ENCODE assay signal across 23 cellular contexts in the genomic region with DNA sequence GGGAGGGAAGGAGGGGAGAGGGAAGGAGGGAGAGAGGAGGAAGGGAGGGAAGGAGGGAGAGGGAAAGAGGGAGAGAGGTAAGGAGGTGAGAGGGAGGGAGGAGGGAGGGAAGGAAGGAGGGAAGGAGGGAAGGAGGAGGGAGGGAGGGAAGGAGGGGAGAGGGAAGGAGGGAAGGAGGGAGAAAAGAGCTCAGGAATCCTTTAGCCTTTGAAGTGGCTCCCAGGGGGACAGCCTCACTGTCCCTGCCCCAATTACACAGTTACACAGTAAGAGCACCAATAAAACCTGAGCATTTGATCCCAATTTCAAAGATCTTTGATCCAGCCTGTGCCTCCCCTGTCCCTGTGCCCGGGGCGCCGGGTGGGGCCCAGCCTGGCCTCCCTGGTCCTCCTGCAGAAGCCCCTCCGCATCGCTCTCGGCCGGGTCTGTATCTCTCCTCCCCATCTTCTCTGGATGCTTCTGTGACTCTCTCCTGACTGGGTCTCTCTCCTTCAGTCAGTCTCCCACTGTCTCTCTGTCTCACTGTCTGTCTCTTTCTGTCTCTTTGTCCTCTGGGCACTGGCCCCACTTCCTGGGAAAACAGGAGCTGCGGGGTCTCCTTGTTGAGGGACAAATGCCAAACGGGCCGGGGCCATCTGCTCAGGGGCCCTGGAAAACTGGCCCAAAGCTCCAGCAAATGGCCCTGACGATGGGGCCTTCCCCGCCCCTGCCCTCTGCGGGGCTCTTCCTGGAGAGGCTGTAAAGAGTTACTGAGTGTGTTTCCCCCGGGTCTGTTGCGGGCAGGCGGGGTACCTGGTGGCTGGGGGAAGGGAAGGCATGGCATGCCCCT. TPM values are rescaled to one million over a fixed set of nuclear protein-coding genes. Genes with fewer than 3 reads are reported as not detected.
DNase-seq lines count a peak whose midpoint lies in the region; FAIRE-seq and TF ChIP-seq lines count a peak whose summit lies in the region.
"Had no signal": no experiment of that assay in that cellular context is flagged by ENCODE, and none has a peak within 500 bp of the region (broad histone marks: within the 10 kb centered on the region; RNA-seq: fewer than 3 reads in every experiment).

No MANE protein-coding gene starts in this region.

- 0 out of 22 replicates have a peak overlapping the region, but pooled peaks of 1 of the 11 experiments have one; percentile 2 for H3K27ac ChIP-seq in BLaER1 treated with 17β-estradiol and CSF1 and Interleukin-3, amounts not matched to agents 10 nM and 100 nM
- H3K27ac ChIP-seq in WERI-Rb-1, result peak overlapping the region; percentile 14; the same call in 1 of the 2 replicates
- H3K27ac ChIP-seq: right atrium auricular region, suprapubic skin, vagina had no signal

- H3K9ac ChIP-seq in BLaER1 treated with 17β-estradiol and CSF1 and Interleukin-3, amounts not matched to agents 10 nM and 100 nM, result peak overlapping the region in 4 of 11 experiments; percentile 0 to 41 (median 20); a peak in 4 of 22 replicates
- H3K9ac ChIP-seq: SK-N-SH had no signal

- no peak overlapping the region for H3K4me3 ChIP-seq in BLaER1 treated with 17β-estradiol and CSF1 and Interleukin-3, amounts not matched to agents 10 nM and 100 nM
- no peak overlapping the region for H3K4me3 ChIP-seq in WERI-Rb-1 (ENCODE audit: low read depth, low read length)
- H3K4me3 ChIP-seq: right atrium auricular region, suprapubic skin, vagina had no signal

- H3K36me3 ChIP-seq in BLaER1 treated with 17β-estradiol and CSF1 and Interleukin-3, amounts not matched to agents 10 nM and 100 nM, result no peaks in the 10 kb centered on the region
- no peaks in the 10 kb centered on the region for H3K36me3 ChIP-seq in WERI-Rb-1
- H3K36me3 ChIP-seq: right atrium auricular region, suprapubic skin, vagina had no signal

- peaks cover 0 to 10% (median 0%) of the 10 kb centered on the region in 11 experiments; a peak in 1 of 22 replicates for H4K20me1 ChIP-seq in BLaER1 treated with 17β-estradiol and CSF1 and Interleukin-3, amounts not matched to agents 10 nM and 100 nM

- DNase-seq in GM13976 (ENCODE audit: low spot score), result peak; percentile 47
- DNase-seq in WERI-Rb-1, result no peak
- no peak for DNase-seq in mesothelial cell of epicardium (ENCODE audit: low spot score in 2 of 2, unreplicated experiment in 2 of 2)
- no peak for DNase-seq in urothelium cell line (ENCODE audit: low spot score)
- DNase-seq in C1 segment of cervical spinal cord (lab: John Stamatoyannopoulos, UW), result no peak
- no peak for DNase-seq in dermis blood vessel endothelial cell
- DNase-seq in stimulated activated naive CD4-positive, alpha-beta T cell treated with Interleukin-2 at 50 U/mL for 16 hours (lab: John Stamatoyannopoulos, UW), result no peak
- DNase-seq: activated CD4-positive, alpha-beta T cell treated with anti-CD3 and anti-CD28 coated beads for 48 hours; activated T-cell treated with anti-CD3 and anti-CD28 coated beads, Interleukin-2, amount 50 U/mL, for 4 hours; CD4-positive, CD25-positive, alpha-beta regulatory T cell; HCEC 1CT; head of caudate nucleus; kidney; natural killer cell; NCI-H1105; NCI-H2029 treated with DMSO at 0.1 percent for 48 hours; SK-N-SH; T-helper 17 cell had no signal

- peaks cover 22% of the 10 kb centered on the region for H3K4me1 Mint-ChIP-seq in mesothelial cell of epicardium
- H3K4me1 Mint-ChIP-seq: CD4-positive, CD25-positive, alpha-beta regulatory T cell had no signal

- H3K36me3 Mint-ChIP-seq in mesothelial cell of epicardium, result no peaks in the 10 kb centered on the region
- H3K36me3 Mint-ChIP-seq: CD4-positive, CD25-positive, alpha-beta regulatory T cell; natural killer cell had no signal

- peaks cover 36 to 67% (median 62%) of the 10 kb centered on the region in 10 experiments for H3K4me1 ChIP-seq in BLaER1 treated with 17β-estradiol and CSF1 and Interleukin-3, amounts not matched to agents 10 nM and 100 nM

- in situ Hi-C loops in GM13976 (cut with MboI; ENCODE audit: low sequenced_read_pairs, unreplicated experiment), result no loop called here

- H3K27me3 ChIP-seq in BLaER1 treated with 17β-estradiol and CSF1 and Interleukin-3, amounts not matched to agents 10 nM and 100 nM, result peaks cover 0 to 5% (median 0%) of the 10 kb centered on the region in 11 experiments; a peak in 2 of 22 replicates
- H3K27me3 ChIP-seq in WERI-Rb-1 (ENCODE audit: insufficient read depth, low read depth, severe bottlenecking), result no peaks in the 10 kb centered on the region
- H3K27me3 ChIP-seq: right atrium auricular region, vagina had no signal

- no peak overlapping the region for H3K4me3 Mint-ChIP-seq in mesothelial cell of epicardium
- H3K4me3 Mint-ChIP-seq: activated T-cell treated with anti-CD3 and anti-CD28 coated beads, Interleukin-2, amount 50 U/mL, for 4 hours; CD4-positive, CD25-positive, alpha-beta regulatory T cell; natural killer cell; T-helper 17 cell had no signal

- H3K4me2 ChIP-seq in BLaER1 treated with 17β-estradiol and CSF1 and Interleukin-3, amounts not matched to agents 10 nM and 100 nM, result peak overlapping the region in 10 of 11 experiments; percentile 8 to 81 (median 66); a peak in 20 of 22 replicates
- H3K4me2 ChIP-seq: SK-N-SH had no signal

- H3K9me3 Mint-ChIP-seq in mesothelial cell of epicardium, result no peaks in the 10 kb centered on the region
- H3K9me3 Mint-ChIP-seq: activated T-cell treated with anti-CD3 and anti-CD28 coated beads, Interleukin-2, amount 50 U/mL, for 4 hours; CD4-positive, CD25-positive, alpha-beta regulatory T cell; natural killer cell had no signal

- no peaks in the 10 kb centered on the region for H3K27me3 Mint-ChIP-seq in mesothelial cell of epicardium (ENCODE audit: low read depth)

- peak overlapping the region; percentile 22 for H3K27ac Mint-ChIP-seq in mesothelial cell of epicardium
- H3K27ac Mint-ChIP-seq: CD4-positive, CD25-positive, alpha-beta regulatory T cell; T-helper 17 cell had no signal

- FAIRE-seq in urothelium cell line (lab: Jason Lieb, UNC), result no peak
- FAIRE-seq: kidney had no signal

- no peaks in the 10 kb centered on the region for H3K9me3 ChIP-seq in BLaER1 treated with 17β-estradiol and CSF1 and Interleukin-3, amounts not matched to agents 10 nM and 100 nM (replicated peaks in 1 of 11)
- no peaks in the 10 kb centered on the region for H3K9me3 ChIP-seq in WERI-Rb-1 (ENCODE audit: severe bottlenecking)
- H3K9me3 ChIP-seq: right atrium auricular region, SK-N-SH, suprapubic skin, vagina had no signal

- TF ChIP-seq CTCF in GM13976 (IDR thresholded peaks at IDR 0.05; ENCODE audit: borderline replicate concordance, control extremely low read depth, extremely low read depth, insufficient read depth, missing control alignments) (no peak), WERI-Rb-1 (IDR thresholded peaks at IDR 0.05; ENCODE audit: low read depth, low read length) (no peak), mesothelial cell of epicardium (IDR thresholded peaks at IDR 0.05; ENCODE audit: unreplicated experiment) (no peak)

RNA-seq across cellular contexts. Expression of gene EGFL7, which starts 54.2 kb away (rescaled TPM):
- total RNA-seq in mesothelial cell of epicardium, result 35.6 to 39.3 TPM (median 38.2 TPM) in 3 replicates
- total RNA-seq in dermis blood vessel endothelial cell, result 571 and 768 TPM in 2 replicates
- total RNA-seq: OCI-LY7 had no signal

Comparison
In these comparisons a context has a peak if more than half of its experiments do, and no peak if none do; other contexts are left out.
1. RNA of gene EGFL7, which starts 54.2 kb away (total RNA-seq): 571 to 768 TPM in dermis blood vessel endothelial cell; 35.6 to 39.3 TPM in mesothelial cell of epicardium; every median in the first group is over 10 times any median in the second.